Comparison of ENCODE assay signal across 12 cellular contexts in the genomic region with DNA sequence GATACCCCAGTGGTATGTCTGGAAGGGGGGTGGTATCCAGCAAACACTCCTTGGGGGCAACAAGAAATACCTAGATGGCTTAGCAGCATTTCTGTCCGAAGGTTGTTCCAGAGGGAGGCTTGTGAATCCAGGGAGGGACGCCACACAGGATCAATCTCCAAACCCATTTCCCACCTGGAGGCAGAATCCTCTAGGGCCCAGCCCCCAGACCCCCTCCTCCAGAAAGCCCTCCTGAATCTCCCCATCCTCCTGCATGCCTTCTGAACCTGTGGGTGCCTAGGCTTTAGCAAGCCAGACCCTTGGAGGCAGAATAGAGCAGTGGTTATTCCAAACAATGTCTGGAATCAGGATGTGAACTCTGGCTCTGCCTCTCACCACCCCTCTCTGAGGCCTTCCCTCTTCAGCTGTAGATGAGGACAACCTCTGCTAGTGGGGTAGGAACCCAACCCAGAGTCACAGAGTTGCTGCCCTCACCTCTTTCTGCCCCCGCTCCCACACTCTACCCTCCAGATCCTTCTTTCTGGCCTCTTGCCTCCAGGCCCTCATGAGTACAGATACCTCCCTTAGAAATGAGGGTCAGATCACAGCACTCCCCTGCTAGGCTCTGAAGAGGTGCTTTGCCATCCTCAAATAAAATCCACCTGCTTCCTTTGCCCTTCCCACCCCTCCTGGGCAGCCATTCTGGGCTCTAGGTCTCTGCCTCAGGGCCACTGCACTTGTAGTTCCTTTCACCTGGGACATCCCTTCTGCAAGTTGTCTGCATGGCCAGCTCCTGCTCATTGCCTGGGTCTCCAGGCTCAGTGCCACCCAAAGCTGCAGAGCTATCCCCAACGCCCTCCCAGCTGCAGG. TPM values are rescaled to one million over a fixed set of nuclear protein-coding genes. Genes with fewer than 3 reads are reported as not detected.
DNase-seq lines count a peak whose midpoint lies in the region; ATAC-seq and TF ChIP-seq lines count a peak whose summit lies in the region.
"Had no signal": no experiment of that assay in that cellular context is flagged by ENCODE, and none has a peak within 500 bp of the region (broad histone marks: within the 10 kb centered on the region; RNA-seq: fewer than 3 reads in every experiment).

No MANE protein-coding gene starts in this region.

- no peak overlapping the region for H3K4me3 ChIP-seq in IMR-90 (ENCODE audit: insufficient read depth, low read depth, low read length)
- H3K4me3 ChIP-seq in left lung: no peak overlapping the region

- H3K9me3 ChIP-seq in IMR-90 (ENCODE audit: control insufficient read depth, insufficient read depth, low read length): no peaks in the 10 kb centered on the region
- no peaks in the 10 kb centered on the region for H3K9me3 ChIP-seq in left lung

- CTCF ChIA-PET in IMR-90 (lab: Yijun Ruan, JAX): no interaction called here
- CTCF ChIA-PET in activated CD8-positive, alpha-beta memory T cell treated with anti-CD3 and anti-CD28 coated beads, Interleukin-2, amount 10 ng/mL, durations not matched to agents 7 days and 5 days (lab: Charles Lee): interaction anchor here (1.3 to 25.1 kb wide), 4 partner anchors 11 to 61 kb away, joined by 4 to 859 read pairs (median 154); a partner anchor contains a TSS

- in situ Hi-C loops in IMR-90 (cut with MboI; ENCODE audit: low sequenced_read_pairs): loop anchor here (25.0 kb wide), 1 partner anchor 1084 kb away; no protein-coding TSS in a partner anchor

- H3K14ac ChIP-seq in IMR-90 (replicated peaks; ENCODE audit: low read depth, low read length): no peak overlapping the region

- no peak overlapping the region for H3K4ac ChIP-seq in IMR-90 (ENCODE audit: low read depth, low read length)

- H2BK120ac ChIP-seq in IMR-90 (ENCODE audit: low read depth, low read length): no peak overlapping the region

- no peak overlapping the region for H3K56ac ChIP-seq in IMR-90 (ENCODE audit: extremely low read depth, insufficient read depth, low read length)

- H2AK9ac ChIP-seq in IMR-90 (replicated peaks; ENCODE audit: low read depth, low read length, poor library complexity): peak overlapping the region; percentile 53

- POLR2A ChIA-PET in IMR-90 (lab: Charles Lee; ENCODE audit: unreplicated experiment): no interaction called here

- H3K27me3 Mint-ChIP-seq in activated CD8-positive, alpha-beta memory T cell treated with anti-CD3 and anti-CD28 coated beads, Interleukin-2, amount 10 ng/mL, durations not matched to agents 7 days and 5 days: no peaks in the 10 kb centered on the region

- H4K5ac ChIP-seq in IMR-90 (ENCODE audit: low read depth, low read length): no peak overlapping the region

- DNase-seq in IMR-90: no peak
- no peak for DNase-seq in activated CD8-positive, alpha-beta memory T cell treated with anti-CD3 and anti-CD28 coated beads, Interleukin-2, amount 10 ng/mL, durations not matched to agents 7 days and 5 days
- DNase-seq in left lung: peak in 1 of 2 donors; percentile 29
- DNase-seq in stimulated activated effector memory CD8-positive, alpha-beta T cell treated with anti-CD3 and anti-CD28 coated beads, Interleukin-12 subunit alpha, Interleukin-12 subunit beta, amount 100 ng/mL, for 72 hours (ENCODE audit: low spot score in 2 of 2): no peak
- DNase-seq in NAMALWA (ENCODE audit: low spot score): no peak
- DNase-seq in NCI-H1417 treated with DMSO at 0.1 percent for 48 hours (lab: John Stamatoyannopoulos, UW): no peak
- no peak for DNase-seq in HCEC 1CT
- DNase-seq: brain microvascular endothelial cell, midbrain, NCI-H69 had no signal

- no peak overlapping the region for H4K8ac ChIP-seq in IMR-90 (ENCODE audit: low read depth in 2 of 2, low read length in 2 of 2)

- intact Hi-C loops in IMR-90 (cut with micrococcal nuclease): no loop called here
- intact Hi-C loops in left lung (cut with DNase I): no loop called here

- 100% methylated on average over 1 of the region's 4 CpGs; no CpG with 5 or more reads in 1 of the 2 experiments for WGBS in IMR-90 (ENCODE audit: extremely low coverage in 2 of 2, insufficient read length in 1 of 2), 2 experiments

- H2AK5ac ChIP-seq in IMR-90 (ENCODE audit: low read depth, low read length): no peak overlapping the region

- peaks cover 78% of the 10 kb centered on the region for H3K4me1 Mint-ChIP-seq in activated CD8-positive, alpha-beta memory T cell treated with anti-CD3 and anti-CD28 coated beads, Interleukin-2, amount 10 ng/mL, durations not matched to agents 7 days and 5 days
- H3K4me1 Mint-ChIP-seq in stimulated activated effector memory CD8-positive, alpha-beta T cell treated with anti-CD3 and anti-CD28 coated beads, Interleukin-12 subunit alpha, Interleukin-12 subunit beta, amount 100 ng/mL, for 72 hours: peaks cover 91% of the 10 kb centered on the region

- H2AFZ ChIP-seq in IMR-90 (replicated peaks; ENCODE audit: low read length, poor library complexity): peak overlapping the region; percentile 50

- H3K4me1 ChIP-seq in IMR-90 (ENCODE audit: control insufficient read depth, insufficient read depth, low read length) (peaks cover 22% of the 10 kb centered on the region), left lung (peaks cover 50 to 94% of the 10 kb centered on the region in 2 donors)

- H3K4me3 Mint-ChIP-seq in activated CD8-positive, alpha-beta memory T cell treated with anti-CD3 and anti-CD28 coated beads, Interleukin-2, amount 10 ng/mL, durations not matched to agents 7 days and 5 days: peak overlapping the region; percentile 89
- peak overlapping the region; percentile 98 for H3K4me3 Mint-ChIP-seq in stimulated activated effector memory CD8-positive, alpha-beta T cell treated with anti-CD3 and anti-CD28 coated beads, Interleukin-12 subunit alpha, Interleukin-12 subunit beta, amount 100 ng/mL, for 72 hours

- ATAC-seq in IMR-90 (ENCODE audit: low read depth) (no peak), left lung (no peak), GM21360 (IDR thresholded peaks at IDR 0.05; ENCODE audit: unreplicated experiment) (no peak)
- no peak for ATAC-seq in activated CD8-positive, alpha-beta memory T cell treated with anti-CD3 and anti-CD28 coated beads, Interleukin-2, amount 10 ng/mL, durations not matched to agents 7 days and 5 days
- no peak for ATAC-seq in stimulated activated effector memory CD8-positive, alpha-beta T cell treated with anti-CD3 and anti-CD28 coated beads, Interleukin-12 subunit alpha, Interleukin-12 subunit beta, amount 100 ng/mL, for 72 hours

- H3K36me3 ChIP-seq in IMR-90 (ENCODE audit: control insufficient read depth, insufficient read depth, low read length): peaks cover 28% of the 10 kb centered on the region; the same call in 1 of the 2 replicates
- H3K36me3 ChIP-seq in left lung: peaks cover 0 to 47% of the 10 kb centered on the region in 2 donors
- H3K36me3 ChIP-seq: brain microvascular endothelial cell had no signal

- H3K18ac ChIP-seq in IMR-90 (ENCODE audit: low read depth, low read length): no peak overlapping the region

- no peak for TF ChIP-seq RAD21 in IMR-90 (IDR thresholded peaks at IDR 0.05; ENCODE audit: low read length)

- H3K9me3 Mint-ChIP-seq in activated CD8-positive, alpha-beta memory T cell treated with anti-CD3 and anti-CD28 coated beads, Interleukin-2, amount 10 ng/mL, durations not matched to agents 7 days and 5 days (ENCODE audit: low read depth): no peaks in the 10 kb centered on the region
- H3K9me3 Mint-ChIP-seq in stimulated activated effector memory CD8-positive, alpha-beta T cell treated with anti-CD3 and anti-CD28 coated beads, Interleukin-12 subunit alpha, Interleukin-12 subunit beta, amount 100 ng/mL, for 72 hours: no peaks in the 10 kb centered on the region

- no TSS peak for BruUV-seq in IMR-90 (replicated peaks; lab: Mats Ljungman, UMichigan)

- H4K20me1 ChIP-seq in IMR-90 (ENCODE audit: insufficient read depth, low read length): no peaks in the 10 kb centered on the region

- peaks cover 24% of the 10 kb centered on the region for H3K9me1 ChIP-seq in IMR-90 (ENCODE audit: insufficient read depth, low read length)

- dilution Hi-C loops in IMR-90 (cut with HindIII; ENCODE audit: low sequenced_read_pairs, unreplicated experiment): no loop called here

- no peak overlapping the region for H3K4me2 ChIP-seq in IMR-90 (ENCODE audit: low read depth, low read length)
- H3K4me2 ChIP-seq: KMS-11 had no signal

- TF ChIP-seq CTCF in IMR-90 (conservative IDR thresholded peaks at IDR 0.05; ENCODE audit: low read depth, low read length) (no peak), left lung (IDR thresholded peaks at IDR 0.05) (no peak)

- H3K23ac ChIP-seq in IMR-90 (ENCODE audit: low read depth, low read length): peak overlapping the region; percentile 26; the same call in 1 of the 2 replicates

- peaks cover 0 to 4% of the 10 kb centered on the region in 2 experiments; a peak in 1 of 4 replicates for H3K79me1 ChIP-seq in IMR-90 (ENCODE audit: low read depth in 1 of 2, low read length in 2 of 2)

- peak overlapping the region; percentile 36; the same call in 1 of the 2 replicates for H2BK20ac ChIP-seq in IMR-90 (ENCODE audit: low read depth, low read length)

- peaks cover 60% of the 10 kb centered on the region for H3K36me3 Mint-ChIP-seq in activated CD8-positive, alpha-beta memory T cell treated with anti-CD3 and anti-CD28 coated beads, Interleukin-2, amount 10 ng/mL, durations not matched to agents 7 days and 5 days
- H3K36me3 Mint-ChIP-seq in stimulated activated effector memory CD8-positive, alpha-beta T cell treated with anti-CD3 and anti-CD28 coated beads, Interleukin-12 subunit alpha, Interleukin-12 subunit beta, amount 100 ng/mL, for 72 hours: peaks cover 97% of the 10 kb centered on the region

- H2BK5ac ChIP-seq in IMR-90 (ENCODE audit: low read depth, low read length, poor library complexity, severe bottlenecking): no peak overlapping the region

- H3K27me3 ChIP-seq in IMR-90 (ENCODE audit: control insufficient read depth, insufficient read depth, low read length) (no peaks in the 10 kb centered on the region), left lung (no peaks in the 10 kb centered on the region)
- H3K27me3 ChIP-seq: brain microvascular endothelial cell had no signal

- no peak overlapping the region for H4K91ac ChIP-seq in IMR-90 (ENCODE audit: insufficient read depth, low read depth, low read length)

- H3K27ac Mint-ChIP-seq in activated CD8-positive, alpha-beta memory T cell treated with anti-CD3 and anti-CD28 coated beads, Interleukin-2, amount 10 ng/mL, durations not matched to agents 7 days and 5 days: peak overlapping the region; percentile 100
- peak overlapping the region; percentile 99 for H3K27ac Mint-ChIP-seq in stimulated activated effector memory CD8-positive, alpha-beta T cell treated with anti-CD3 and anti-CD28 coated beads, Interleukin-12 subunit alpha, Interleukin-12 subunit beta, amount 100 ng/mL, for 72 hours

- H3K27ac ChIP-seq in IMR-90 (ENCODE audit: insufficient read depth, low read length) (no peak overlapping the region), left lung (peak overlapping the region; percentile 94 to 98)
- H3K27ac ChIP-seq: brain microvascular endothelial cell, KMS-11 had no signal

- no peak overlapping the region for H3K9ac ChIP-seq in IMR-90 (ENCODE audit: low read depth, low read length)
- H3K9ac ChIP-seq: KMS-11 had no signal

- no peak for TF ChIP-seq POLR2A in IMR-90 (IDR thresholded peaks at IDR 0.05; ENCODE audit: low read depth, low read length)

- no peak overlapping the region for H2BK15ac ChIP-seq in IMR-90 (ENCODE audit: low read depth, low read length)

RNA-seq across cellular contexts. Expression of a gene that starts 8.1 kb away (rescaled TPM):
- total RNA-seq in IMR-90 (2012; rRNA removed) (0.83 and 0.90 TPM in 2 replicates), left lung (10 to 100 TPM; 42.5 to 55.2 TPM)
- polyA plus RNA-seq in IMR-90 (2012; rRNA removed): 4.0 and 4.6 TPM in 2 replicates
- polyA plus RNA-seq in IMR-90 (2012; cell fraction: cytosol; rRNA removed): 2.3 and 5.7 TPM in 2 replicates
- 3.0 and 6.5 TPM in 2 replicates for polyA plus RNA-seq in IMR-90 (2012; cell fraction: nucleus; rRNA removed; ENCODE audit: low replicate concordance)
- 100 to 1,000 TPM; 266 to 369 TPM for total RNA-seq in activated CD8-positive, alpha-beta memory T cell treated with anti-CD3 and anti-CD28 coated beads, Interleukin-2, amount 10 ng/mL, durations not matched to agents 7 days and 5 days

RNA-seq across cellular contexts. Expression of a gene that starts 13.5 kb away (rescaled TPM):
- total RNA-seq in IMR-90 (2012; rRNA removed): 48.3 and 57.2 TPM in 2 replicates
- polyA plus RNA-seq in IMR-90 (2012; rRNA removed): 38.3 and 43.8 TPM in 2 replicates
- 29.7 and 33.1 TPM in 2 replicates for polyA plus RNA-seq in IMR-90 (2012; cell fraction: cytosol; rRNA removed)
- polyA plus RNA-seq in IMR-90 (2012; cell fraction: nucleus; rRNA removed; ENCODE audit: low replicate concordance): 23.5 and 28.3 TPM in 2 replicates
- total RNA-seq in activated CD8-positive, alpha-beta memory T cell treated with anti-CD3 and anti-CD28 coated beads, Interleukin-2, amount 10 ng/mL, durations not matched to agents 7 days and 5 days: 100 to 1,000 TPM; 156 to 175 TPM
- 100 to 1,000 TPM in 1 of 2 donors, 10 to 100 TPM in 1; 98.6 to 118 TPM for total RNA-seq in left lung

RNA-seq across cellular contexts. Expression of a gene that starts 34.2 kb away (rescaled TPM):
- total RNA-seq in IMR-90 (2012; rRNA removed): 12.5 and 17.2 TPM in 2 replicates
- polyA plus RNA-seq in IMR-90 (2012; rRNA removed): 20.6 and 20.8 TPM in 2 replicates
- polyA plus RNA-seq in IMR-90 (2012; cell fraction: cytosol; rRNA removed): 15.0 and 16.7 TPM in 2 replicates
- polyA plus RNA-seq in IMR-90 (2012; cell fraction: nucleus; rRNA removed; ENCODE audit: low replicate concordance): 99.7 and 105 TPM in 2 replicates
- 10 to 100 TPM; 49.9 to 61.3 TPM for total RNA-seq in activated CD8-positive, alpha-beta memory T cell treated with anti-CD3 and anti-CD28 coated beads, Interleukin-2, amount 10 ng/mL, durations not matched to agents 7 days and 5 days
- 10 to 100 TPM; 24.0 to 27.6 TPM for total RNA-seq in left lung

RNA-seq across cellular contexts. Expression of a gene that starts 35.9 kb away (rescaled TPM):
- total RNA-seq in IMR-90 (2012; rRNA removed): 6.8 and 6.9 TPM in 2 replicates
- 10.6 and 10.9 TPM in 2 replicates for polyA plus RNA-seq in IMR-90 (2012; rRNA removed)
- 9.5 and 9.9 TPM in 2 replicates for polyA plus RNA-seq in IMR-90 (2012; cell fraction: cytosol; rRNA removed)
- polyA plus RNA-seq in IMR-90 (2012; cell fraction: nucleus; rRNA removed; ENCODE audit: low replicate concordance): 29.0 and 30.6 TPM in 2 replicates
- total RNA-seq in activated CD8-positive, alpha-beta memory T cell treated with anti-CD3 and anti-CD28 coated beads, Interleukin-2, amount 10 ng/mL, durations not matched to agents 7 days and 5 days: 10 to 100 TPM; 15.6 to 17.8 TPM
- total RNA-seq in left lung: 1 to 10 TPM; 6.2 to 6.6 TPM

Comparison
In these comparisons a context has a peak if more than half of its experiments do, and no peak if none do; other contexts are left out.
1. RNA of a gene that starts 8.1 kb away (total RNA-seq): 266 to 369 TPM in activated CD8-positive, alpha-beta memory T cell treated with anti-CD3 and anti-CD28 coated beads, Interleukin-2, amount 10 ng/mL, durations not matched to agents 7 days and 5 days and 42.5 to 55.2 TPM in left lung; 0.83 to 0.90 TPM in IMR-90; every median in the first group is over 10 times any median in the second.